ENCODE assay signal across 30 cellular contexts in genomic region chr18:54590945-54591344, GRCh38. TPM values are rescaled to one million over a fixed set of nuclear protein-coding genes. Genes with fewer than 3 reads are reported as not detected.
"Had no signal": no experiment of that assay in that cellular context is flagged by ENCODE, and none has a peak within 500 bp of the region (broad histone marks: within the 10 kb centered on the region; RNA-seq: fewer than 3 reads in every experiment).

Gene DYNAP, plus strand, starts transcription at chr18:54591245. Its CDS starts 38 bp downstream, at chr18:54591283.

- H3K27me3 ChIP-seq: esophagus squamous epithelium, gastrocnemius medialis, left lung had no signal

- H3K4me3 ChIP-seq: coronary artery, dorsolateral prefrontal cortex, esophagus squamous epithelium, gastrocnemius medialis, heart right ventricle, left lung, lower lobe of right lung, mucosa of descending colon had no signal

- DNase-seq: dermis blood vessel endothelial cell; dorsolateral prefrontal cortex; effector CD4-positive, alpha-beta T cell; effector memory CD4-positive, alpha-beta T cell; esophagus squamous epithelium; foreskin fibroblast; foreskin melanocyte; gastrocnemius medialis; glutamatergic neuron; head of caudate nucleus; heart right ventricle; hippocampal formation; left cardiac atrium; left lung; left ventricle myocardium superior; lower lobe of right lung; mesenchymal stem cell; mucosa of descending colon; naive B cell; naive thymus-derived CD8-positive, alpha-beta T cell had no signal

- H3K36me3 ChIP-seq: esophagus squamous epithelium, gastrocnemius medialis, heart right ventricle, left lung, lower lobe of right lung had no signal

- H3K27ac ChIP-seq: coronary artery, dorsolateral prefrontal cortex, gastrocnemius medialis, heart right ventricle, left lung, lower lobe of right lung had no signal

- H3K4me1 ChIP-seq: gastrocnemius medialis, heart right ventricle, left lung, lower lobe of right lung had no signal

- H3K9me3 ChIP-seq: esophagus squamous epithelium, gastrocnemius medialis, heart right ventricle, left lung, lower lobe of right lung, mucosa of descending colon had no signal

- ATAC-seq: gastrocnemius medialis; heart right ventricle; left cardiac atrium; left lung; left ventricle myocardium superior; lower lobe of right lung; mucosa of descending colon; naive thymus-derived CD8-positive, alpha-beta T cell had no signal

RNA-seq across cellular contexts. Expression of gene DYNAP, which starts in this region (rescaled TPM):
- total RNA-seq: dermis blood vessel endothelial cell; dorsolateral prefrontal cortex; endothelial cell of umbilical vein; epithelial cell of proximal tubule; gastrocnemius medialis; glomerular endothelial cell; heart right ventricle; kidney epithelial cell; left cardiac atrium; left lung; left ventricle myocardium superior; lower leg skin; lower lobe of right lung; lung microvascular endothelial cell; mesenteric fat pad; mesothelial cell of epicardium; mucosa of descending colon; myocyte; naive thymus-derived CD8-positive, alpha-beta T cell had no signal
